In the genomic region with DNA sequence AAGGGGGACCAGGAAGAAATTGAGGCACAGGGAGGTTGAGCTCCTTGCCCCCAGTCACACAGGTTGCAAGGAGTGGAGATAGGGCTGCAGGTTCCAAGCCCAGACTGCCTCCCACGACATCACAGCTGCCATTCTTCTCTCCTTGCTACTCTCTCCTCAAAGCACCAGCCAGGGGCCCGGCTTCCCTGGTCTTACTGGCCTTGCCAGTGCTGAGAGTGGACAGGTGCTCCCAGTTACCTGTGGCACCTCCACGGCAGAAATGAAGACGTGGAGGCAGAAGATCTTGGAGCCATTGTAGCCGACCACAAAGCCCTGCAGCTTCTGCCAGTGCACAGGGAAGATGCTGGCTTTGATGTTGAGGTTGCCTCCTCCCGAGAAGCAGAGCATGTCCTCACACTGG, we compare ENCODE assay signal across 23 cellular contexts.
"Had no signal": no experiment of that assay in that cellular context is flagged by ENCODE, and none has a peak within 500 bp of the region (broad histone marks: within the 10 kb centered on the region; RNA-seq: fewer than 3 reads in every experiment).

No MANE protein-coding gene starts in this region.

- H3K36me3 ChIP-seq: colonic mucosa, esophagus muscularis mucosa, esophagus squamous epithelium, gastrocnemius medialis, gastroesophageal sphincter, heart left ventricle, heart right ventricle had no signal

- H3K27me3 ChIP-seq: colonic mucosa, dorsolateral prefrontal cortex, esophagus muscularis mucosa, esophagus squamous epithelium, foreskin keratinocyte, gastrocnemius medialis, gastroesophageal sphincter, heart left ventricle, heart right ventricle had no signal

- H3K4me3 ChIP-seq: colonic mucosa, coronary artery, dorsolateral prefrontal cortex, esophagus muscularis mucosa, esophagus squamous epithelium, gastrocnemius medialis, gastroesophageal sphincter, heart left ventricle, heart right ventricle had no signal

- H3K4me1 ChIP-seq: colonic mucosa, foreskin keratinocyte had no signal

- H3K27ac ChIP-seq: colonic mucosa, coronary artery, dorsolateral prefrontal cortex, epithelial cell of prostate, esophagus muscularis mucosa, esophagus squamous epithelium, foreskin keratinocyte, gastrocnemius medialis, gastroesophageal sphincter, heart left ventricle, heart right ventricle had no signal

- DNase-seq: colonic mucosa; cortex of kidney; dermis blood vessel endothelial cell; dorsolateral prefrontal cortex; effector CD4-positive, alpha-beta T cell; effector CD8-positive, alpha-beta T cell; effector memory CD4-positive, alpha-beta T cell; effector memory CD8-positive, alpha-beta T cell; endodermal cell; erythroblast; esophagus squamous epithelium; foreskin fibroblast; foreskin keratinocyte; foreskin melanocyte; gastrocnemius medialis; glutamatergic neuron; head of caudate nucleus; heart left ventricle; heart right ventricle had no signal

- H3K9me3 ChIP-seq: colonic mucosa, gastrocnemius medialis had no signal
